10 cellular contexts compared by ENCODE assay signal in the genomic region with DNA sequence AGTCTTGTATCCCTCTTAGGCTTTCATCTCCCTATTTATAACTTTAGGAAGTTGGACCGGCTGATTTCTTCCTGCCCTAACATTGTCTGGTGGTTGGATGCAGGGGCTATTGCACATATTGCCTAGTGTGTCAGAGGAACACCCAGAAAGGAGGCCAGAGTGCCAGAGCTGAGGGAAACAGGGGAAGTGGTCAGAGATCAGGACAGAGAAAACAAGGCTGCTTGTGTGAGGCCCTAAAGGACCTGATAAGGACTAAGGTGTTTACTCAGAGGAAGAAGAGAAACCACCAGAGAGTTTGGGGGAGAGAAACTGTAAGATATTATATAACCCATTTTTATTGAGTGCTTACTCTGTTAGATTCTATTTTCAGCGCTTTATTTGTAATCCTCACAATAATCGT. TPM values are rescaled to one million over a fixed set of nuclear protein-coding genes. Genes with fewer than 3 reads are reported as not detected.
DNase-seq lines count a peak whose midpoint lies in the region; ATAC-seq and TF ChIP-seq lines count a peak whose summit lies in the region.
"Had no signal": no experiment of that assay in that cellular context is flagged by ENCODE, and none has a peak within 500 bp of the region (broad histone marks: within the 10 kb centered on the region; RNA-seq: fewer than 3 reads in every experiment).

No MANE protein-coding gene starts in this region.

- no peaks in the 10 kb centered on the region for H3K27me3 ChIP-seq in neutrophil

- no peak for TF ChIP-seq CTCF in brain (conservative IDR thresholded peaks at IDR 0.05)
- no peak for TF ChIP-seq CTCF in neutrophil (IDR thresholded peaks at IDR 0.05)

- H3K4me1 Mint-ChIP-seq in brain, result peaks cover 69% of the 10 kb centered on the region

- peak overlapping the region in 4 of 5 experiments; percentile 46 to 87 (median 58) for H3K27ac Mint-ChIP-seq in brain
- H3K27ac Mint-ChIP-seq: activated naive CD4-positive, alpha-beta T cell treated with anti-CD3 and anti-CD28 coated beads, Interleukin-2, amount 50 U/mL, for 72 hours had no signal

- intact Hi-C loops in posterior cingulate gyrus (cut with DNase I), result no loop called here

- H3K27me3 Mint-ChIP-seq in brain, result no peaks in the 10 kb centered on the region

- no peaks in the 10 kb centered on the region for H3K36me3 Mint-ChIP-seq in brain
- H3K36me3 Mint-ChIP-seq: activated naive CD4-positive, alpha-beta T cell treated with anti-CD3 and anti-CD28 coated beads, Interleukin-2, amount 50 U/mL, for 72 hours had no signal

- no peaks in the 10 kb centered on the region for H3K36me3 ChIP-seq in neutrophil

- H3K4me1 ChIP-seq in neutrophil (ENCODE audit: control insufficient read depth in 1 of 2, insufficient read depth in 1 of 2, low read depth in 1 of 2, low read length in 1 of 2), result peaks cover 48 to 56% of the 10 kb centered on the region in 2 experiments

- H3K27ac ChIP-seq in neutrophil, result peak overlapping the region; percentile 55
- H3K27ac ChIP-seq: RWPE1 had no signal

- H3K4me3 Mint-ChIP-seq in brain, result peak overlapping the region in 1 of 5 experiments; percentile 8

- H3K4me3 ChIP-seq in neutrophil (ENCODE audit: low read depth in 1 of 2, low read length in 1 of 2), result no peak overlapping the region

- H3K9me3 ChIP-seq in neutrophil, result no peaks in the 10 kb centered on the region

- H3K9me3 Mint-ChIP-seq in brain, result no peaks in the 10 kb centered on the region
- H3K9me3 Mint-ChIP-seq: activated naive CD4-positive, alpha-beta T cell treated with anti-CD3 and anti-CD28 coated beads, Interleukin-2, amount 50 U/mL, for 72 hours had no signal

- ATAC-seq in GM18909 (IDR thresholded peaks at IDR 0.05; ENCODE audit: poor library complexity, unreplicated experiment) (peak; percentile 79), HG03565 (IDR thresholded peaks at IDR 0.05; ENCODE audit: unreplicated experiment) (peak; percentile 60), HG03025 (IDR thresholded peaks at IDR 0.05; ENCODE audit: low FRiP score, unreplicated experiment) (no peak)
- ATAC-seq: activated naive CD4-positive, alpha-beta T cell treated with anti-CD3 and anti-CD28 coated beads, Interleukin-2, amount 50 U/mL, for 72 hours had no signal

- no peak for DNase-seq in activated CD4-positive, alpha-beta T cell treated with anti-CD3 and anti-CD28 coated beads, Interleukin-2, amount 50 U/mL, for 1 hour
- DNase-seq in stimulated activated CD4-positive, alpha-beta T cell treated with anti-CD3 and anti-CD28 coated beads, Interleukin-4, amount 100 ng/mL, for 24 hours, result no peak
- no peak for DNase-seq in posterior cingulate gyrus

RNA-seq across cellular contexts. Expression of gene REV3L, which starts 53.9 kb away (rescaled TPM):
- 11.8 TPM for polyA plus RNA-seq in brain (ENCODE audit: insufficient read depth, low read depth, low replicate concordance)
